ENCODE assay signal across 29 cellular contexts in the genomic region with DNA sequence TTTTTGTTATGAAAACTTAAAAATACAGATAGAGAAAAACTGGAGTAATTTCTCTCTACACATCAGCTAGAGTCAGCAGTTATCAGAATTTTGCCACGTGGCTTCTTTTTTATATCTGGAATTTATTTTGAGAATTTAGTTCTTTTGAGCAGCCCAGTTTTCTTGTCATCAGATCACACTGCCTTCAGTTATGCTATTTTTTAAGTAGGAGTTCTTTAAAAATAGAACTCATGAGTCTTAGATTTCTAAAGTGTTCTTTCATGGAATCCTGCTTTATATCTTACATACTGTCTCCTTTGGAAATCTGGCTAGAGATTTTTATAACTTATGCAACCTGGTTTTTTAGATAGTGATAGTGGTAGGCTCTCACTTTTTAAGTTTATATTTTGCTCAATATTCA. TPM values are rescaled to one million over a fixed set of nuclear protein-coding genes. Genes with fewer than 3 reads are reported as not detected.
"Had no signal": no experiment of that assay in that cellular context is flagged by ENCODE, and none has a peak within 500 bp of the region (broad histone marks: within the 10 kb centered on the region; RNA-seq: fewer than 3 reads in every experiment).

No MANE protein-coding gene starts in this region.

- H3K4me3 ChIP-seq: K562 had no signal

- H3K27ac ChIP-seq: HL-60, KMS-11, RWPE1 had no signal

- FAIRE-seq: HTR-8/SVneo, K562 had no signal

- DNase-seq: Kasumi-1, MM.1S, MV-4-11, NCI-H1048, NCI-H1105, NCI-H1417, NCI-H1436 treated with DMSO at 0.1 percent for 48 hours, NCI-H1694, NCI-H187 treated with DMSO at 0.1 percent for 48 hours, NCI-H2081, NCI-H2107, NCI-H2227 treated with DMSO at 0.1 percent for 48 hours, NCI-H524, NCI-H69, NCI-H774, PC-3, SHP77, SK-N-SH, SW 1271 had no signal

- H3K27ac Mint-ChIP-seq: IgD-negative memory B cell had no signal

- H3K27me3 Mint-ChIP-seq: IgD-negative memory B cell had no signal

- H3K9me3 Mint-ChIP-seq: IgD-negative memory B cell had no signal

- ATAC-seq: K562, Panc1, PC-3 had no signal

RNA-seq across cellular contexts. Expression of a gene that starts 24.2 kb away (rescaled TPM):
- total RNA-seq: M059J, OCI-LY7, SK-MEL-5 had no signal
